In genomic region chr15:69468241-69469121, GRCh38 we compare ENCODE assay signal across 8 cellular contexts. TPM values are rescaled to one million over a fixed set of nuclear protein-coding genes. Genes with fewer than 3 reads are reported as not detected.
DNase-seq lines count a peak whose midpoint lies in the region; ATAC-seq and TF ChIP-seq lines count a peak whose summit lies in the region.

No MANE protein-coding gene starts in this region.

- no peak overlapping the region for H2AFZ ChIP-seq in hepatocyte

- peak; percentile 98 to 99 for ATAC-seq in activated T-cell treated with anti-CD3 and anti-CD28 coated beads, Interleukin-2, amount 50 U/mL, for 4 hours
- ATAC-seq in HG02571 (IDR thresholded peaks at IDR 0.05; ENCODE audit: unreplicated experiment) = no peak
- no peak for ATAC-seq in GM19397 (IDR thresholded peaks at IDR 0.05; ENCODE audit: unreplicated experiment)

- WGBS in hepatocyte (ENCODE audit: low lambda C conversion rate, missing lambda C conversion rate) = 44% methylated on average over 19 of the region's 19 CpGs

- no peaks in the 10 kb centered on the region for H3K9me3 ChIP-seq in hepatocyte (ENCODE audit: low read depth)

- H3K4me2 ChIP-seq in hepatocyte = peak overlapping the region; percentile 43

- no peaks in the 10 kb centered on the region for H3K27me3 ChIP-seq in hepatocyte

- TF ChIP-seq CTCF in hepatocyte (IDR thresholded peaks at IDR 0.05; ENCODE audit: poor library complexity) = no peak

- no peaks in the 10 kb centered on the region for H3K9me2 ChIP-seq in hepatocyte (replicated peaks; ENCODE audit: insufficient read depth)

- H3K36me3 Mint-ChIP-seq in activated T-cell treated with anti-CD3 and anti-CD28 coated beads, Interleukin-2, amount 50 U/mL, for 4 hours (ENCODE audit: insufficient read depth) = no peaks in the 10 kb centered on the region

- no peak overlapping the region for H3K4me3 ChIP-seq in hepatocyte

- H3K79me2 ChIP-seq in hepatocyte = no peaks in the 10 kb centered on the region

- H3K4me1 ChIP-seq in hepatocyte (ENCODE audit: insufficient read depth) = peaks cover 26% of the 10 kb centered on the region

- peak overlapping the region; percentile 69 for H3K4me3 Mint-ChIP-seq in activated T-cell treated with anti-CD3 and anti-CD28 coated beads, Interleukin-2, amount 50 U/mL, for 4 hours

- no peaks in the 10 kb centered on the region for H4K20me1 ChIP-seq in hepatocyte (ENCODE audit: insufficient read depth, poor library complexity, severe bottlenecking)

- DNase-seq in HPDE6-E6E7 (ENCODE audit: extremely low spot score) (peak; percentile 91), hepatocyte (ENCODE audit: low spot score) (peak; percentile 79), NAMALWA (ENCODE audit: low spot score) (no peak)
- DNase-seq in NK-92 treated with Interleukin-12 subunit alpha and Interleukin-12 subunit beta, amount 100 ng/mL, for 24 hours (lab: John Stamatoyannopoulos, UW) = peak; percentile 92
- peak; percentile 74 for DNase-seq in activated T-cell treated with anti-CD3 and anti-CD28 coated beads, Interleukin-2, amount 50 U/mL, for 4 hours
- peak; percentile 74 for DNase-seq in stimulated activated CD4-positive, alpha-beta T cell treated with anti-CD3 and anti-CD28 coated beads, Interleukin-4, amount 100 ng/mL, for 1 hour

- no peaks in the 10 kb centered on the region for H3K27me3 Mint-ChIP-seq in activated T-cell treated with anti-CD3 and anti-CD28 coated beads, Interleukin-2, amount 50 U/mL, for 4 hours (ENCODE audit: low read depth)

- no peaks in the 10 kb centered on the region for H3K9me3 Mint-ChIP-seq in activated T-cell treated with anti-CD3 and anti-CD28 coated beads, Interleukin-2, amount 50 U/mL, for 4 hours

- H3K4me1 Mint-ChIP-seq in activated T-cell treated with anti-CD3 and anti-CD28 coated beads, Interleukin-2, amount 50 U/mL, for 4 hours (ENCODE audit: low read depth) = peaks cover 40% of the 10 kb centered on the region

- H3K36me3 ChIP-seq in hepatocyte (replicated peaks; ENCODE audit: insufficient read depth, low read depth) = no peaks in the 10 kb centered on the region

- peak overlapping the region; percentile 84 for H3K27ac ChIP-seq in hepatocyte

RNA-seq across cellular contexts. Expression of gene RPLP1, which starts 15.9 kb away (rescaled TPM):
- 1,000 to 10,000 TPM; 3,232 to 3,343 (median 3,252) TPM for total RNA-seq in activated T-cell treated with anti-CD3 and anti-CD28 coated beads, Interleukin-2, amount 50 U/mL, for 4 hours
- 210 and 218 TPM in 2 replicates for total RNA-seq in hepatocyte
- polyA plus RNA-seq in hepatocyte = 803 and 884 TPM in 2 replicates

RNA-seq across cellular contexts. Expression of gene KIF23, which starts 54.3 kb away (rescaled TPM):
- 1 to 10 TPM; 3.4 to 3.7 (median 3.5) TPM for total RNA-seq in activated T-cell treated with anti-CD3 and anti-CD28 coated beads, Interleukin-2, amount 50 U/mL, for 4 hours
- total RNA-seq in hepatocyte = 12.0 and 13.9 TPM in 2 replicates
- polyA plus RNA-seq in hepatocyte = 7.6 and 14.1 TPM in 2 replicates

Comparison
In these comparisons a context has a peak if more than half of its experiments do, and no peak if none do; other contexts are left out.
1. ATAC-seq: peak in activated T-cell treated with anti-CD3 and anti-CD28 coated beads, Interleukin-2, amount 50 U/mL, for 4 hours (2 of 2); none in HG02571 (single experiment) and GM19397 (single experiment).
2. RNA of gene RPLP1, which starts 15.9 kb away (total RNA-seq): 3,232 to 3,343 TPM in activated T-cell treated with anti-CD3 and anti-CD28 coated beads, Interleukin-2, amount 50 U/mL, for 4 hours; 210 to 218 TPM in hepatocyte; every median in the first group is over 10 times any median in the second.